In genomic region chr12:25386823-25387134, GRCh38 we compare ENCODE assay signal across 8 cellular contexts.
A peak's percentile ranks its signal among the peaks of the same experiment; 100 is the strongest.
DNase-seq lines count a peak whose midpoint lies in the region; ATAC-seq, FAIRE-seq and TF ChIP-seq lines count a peak whose summit lies in the region.

No MANE protein-coding gene starts in this region.

- peak overlapping the region; percentile 26 to 82 (median 66) for H3K4me3 ChIP-seq in heart right ventricle
- peak overlapping the region in 1 of 2 donors; percentile 66 for H3K4me3 ChIP-seq in small intestine (ENCODE audit: low read depth in 1 of 2, low read length in 2 of 2)

- peak overlapping the region; percentile 99 for H3K27ac Mint-ChIP-seq in activated CD8-positive, alpha-beta T cell treated with anti-CD3 and anti-CD28 coated beads, Interleukin-2, amount 10 ng/mL, durations not matched to agents 7 days and 5 days

- H3K9me3 ChIP-seq in heart right ventricle = no peaks in the 10 kb centered on the region
- H3K9me3 ChIP-seq in small intestine (ENCODE audit: control insufficient read depth, low read depth) = no peaks in the 10 kb centered on the region

- H3K27ac ChIP-seq in heart right ventricle (peak overlapping the region; percentile 95 to 100 (median 100)), small intestine (ENCODE audit: low read depth in 1 of 2, low read length in 1 of 2) (peak overlapping the region; percentile 21 to 100)

- ATAC-seq in activated CD8-positive, alpha-beta T cell treated with anti-CD3 and anti-CD28 coated beads, Interleukin-2, amount 10 ng/mL, durations not matched to agents 7 days and 5 days = no peak
- ATAC-seq in heart right ventricle (peak in 1 of 8 donors; percentile 1), HG03039 (IDR thresholded peaks at IDR 0.05; ENCODE audit: unreplicated experiment) (no peak), HG02884 (IDR thresholded peaks at IDR 0.05; ENCODE audit: unreplicated experiment) (no peak), HG02840 (IDR thresholded peaks at IDR 0.05; ENCODE audit: low FRiP score, unreplicated experiment) (no peak)

- POLR2A ChIA-PET in activated CD8-positive, alpha-beta T cell treated with anti-CD3 and anti-CD28 coated beads, Interleukin-2, amount 10 ng/mL, durations not matched to agents 7 days and 5 days (lab: Charles Lee) = interaction anchor here (0.6 to 0.8 kb wide), 3 partner anchors 44 to 132 kb away, joined by 3 to 4 read pairs (median 3); no protein-coding TSS in a partner anchor

- no peaks in the 10 kb centered on the region for H3K27me3 Mint-ChIP-seq in activated CD8-positive, alpha-beta T cell treated with anti-CD3 and anti-CD28 coated beads, Interleukin-2, amount 10 ng/mL, durations not matched to agents 7 days and 5 days (ENCODE audit: low read depth)

- H3K4me1 Mint-ChIP-seq in activated CD8-positive, alpha-beta T cell treated with anti-CD3 and anti-CD28 coated beads, Interleukin-2, amount 10 ng/mL, durations not matched to agents 7 days and 5 days (ENCODE audit: low read depth) = peaks cover 59% of the 10 kb centered on the region

- intact Hi-C loops in heart right ventricle (cut with DNase I) = loop anchor here in 2 of 10 donors (1.0 kb wide), 2 partner anchors 145 to 146 kb away; no protein-coding TSS in a partner anchor

- FAIRE-seq in small intestine (lab: Jason Lieb, UNC) = no peak

- no peaks in the 10 kb centered on the region for H3K9me3 Mint-ChIP-seq in activated CD8-positive, alpha-beta T cell treated with anti-CD3 and anti-CD28 coated beads, Interleukin-2, amount 10 ng/mL, durations not matched to agents 7 days and 5 days (ENCODE audit: insufficient read depth)

- DNase-seq in NCI-H510A treated with DMSO at 0.1 percent for 48 hours (lab: John Stamatoyannopoulos, UW) (peak; percentile 62), NCI-H510A (lab: John Stamatoyannopoulos, UW) (no peak), heart right ventricle (peak in 1 of 2 donors; percentile 33), small intestine (no peak)
- DNase-seq in activated CD8-positive, alpha-beta T cell treated with anti-CD3 and anti-CD28 coated beads, Interleukin-2, amount 10 ng/mL, durations not matched to agents 7 days and 5 days = no peak

- H3K36me3 ChIP-seq in heart right ventricle (no peaks in the 10 kb centered on the region), small intestine (ENCODE audit: control insufficient read depth in 2 of 2, insufficient read depth in 2 of 2, low read length in 2 of 2) (no peaks in the 10 kb centered on the region)

- peaks cover 0 to 25% (median 8%) of the 10 kb centered on the region in 9 donors for H3K4me1 ChIP-seq in heart right ventricle
- H3K4me1 ChIP-seq in small intestine (ENCODE audit: control insufficient read depth in 2 of 2, insufficient read depth in 1 of 2, low read depth in 1 of 2, low read length in 1 of 2) = no peaks in the 10 kb centered on the region

- no peaks in the 10 kb centered on the region for H3K27me3 ChIP-seq in heart right ventricle
- no peaks in the 10 kb centered on the region for H3K27me3 ChIP-seq in small intestine (ENCODE audit: control insufficient read depth in 2 of 2, insufficient read depth in 2 of 2, low read length in 2 of 2)

- H3K4me3 Mint-ChIP-seq in activated CD8-positive, alpha-beta T cell treated with anti-CD3 and anti-CD28 coated beads, Interleukin-2, amount 10 ng/mL, durations not matched to agents 7 days and 5 days = peak overlapping the region; percentile 90

- 1 to 2% methylated on average over 9 of the region's 9 CpGs for WGBS in heart right ventricle, 2 donors
- WGBS in small intestine, 3 donors = 1 to 6% (median 2%) methylated on average over 9 of the region's 9 CpGs

- CTCF ChIA-PET in activated CD8-positive, alpha-beta T cell treated with anti-CD3 and anti-CD28 coated beads, Interleukin-2, amount 10 ng/mL, durations not matched to agents 7 days and 5 days (lab: Charles Lee) = interaction anchor here (0.6 to 2.9 kb wide), 26 partner anchors 14 to 642 kb away, joined by 3 to 17 read pairs (median 4); no protein-coding TSS in a partner anchor

- no peak for TF ChIP-seq CTCF in heart right ventricle (IDR thresholded peaks at IDR 0.05)

- H3K36me3 Mint-ChIP-seq in activated CD8-positive, alpha-beta T cell treated with anti-CD3 and anti-CD28 coated beads, Interleukin-2, amount 10 ng/mL, durations not matched to agents 7 days and 5 days (ENCODE audit: low read depth) = peaks cover 16% of the 10 kb centered on the region
